In genomic region chr9:5578698-5579085, GRCh38 we compare ENCODE assay signal across 23 cellular contexts. TPM values are rescaled to one million over a fixed set of nuclear protein-coding genes. Genes with fewer than 3 reads are reported as not detected.
DNase-seq lines count a peak whose midpoint lies in the region; ATAC-seq, FAIRE-seq and TF ChIP-seq lines count a peak whose summit lies in the region.
"Had no signal": no experiment of that assay in that cellular context is flagged by ENCODE, and none has a peak within 500 bp of the region (broad histone marks: within the 10 kb centered on the region; RNA-seq: fewer than 3 reads in every experiment).

No MANE protein-coding gene starts in this region.

- peaks cover 25% of the 10 kb centered on the region for H3K36me3 Mint-ChIP-seq in activated CD4-positive, alpha-beta T cell treated with anti-CD3 and anti-CD28 coated beads, Interleukin-2, amount 10 ng/mL, durations not matched to agents 24 days and 14 days (ENCODE audit: low read depth)
- H3K36me3 Mint-ChIP-seq in activated T-helper 1 cell treated with anti-CD3 and anti-CD28 coated beads, Interleukin-12 subunit alpha, Interleukin-12 subunit beta, Interleukin-2, Interleukin-4 antibody, amounts not matched to agents 30 ng/mL and 10 ng/mL and 1 ng/mL, durations not matched to agents 14 hours and 24 hours and 36 hours (ENCODE audit: low read depth), result peaks cover 17% of the 10 kb centered on the region

- H3K4me1 Mint-ChIP-seq in activated CD4-positive, alpha-beta T cell treated with anti-CD3 and anti-CD28 coated beads, Interleukin-2, amount 10 ng/mL, durations not matched to agents 24 days and 14 days, result peaks cover 45% of the 10 kb centered on the region
- H3K4me1 Mint-ChIP-seq in activated T-helper 1 cell treated with anti-CD3 and anti-CD28 coated beads, Interleukin-12 subunit alpha, Interleukin-12 subunit beta, Interleukin-2, Interleukin-4 antibody, amounts not matched to agents 30 ng/mL and 10 ng/mL and 1 ng/mL, durations not matched to agents 14 hours and 24 hours and 36 hours (ENCODE audit: low read depth), result peaks cover 56% of the 10 kb centered on the region
- H3K4me1 Mint-ChIP-seq: endodermal cell had no signal

- TF ChIP-seq POLR2A in GM12892 (IDR thresholded peaks at IDR 0.05; ENCODE audit: low read depth, low read length), result no peak

- intact Hi-C loops in activated CD4-positive, alpha-beta T cell treated with anti-CD3 and anti-CD28 coated beads, Interleukin-2, amount 10 ng/mL, durations not matched to agents 24 days and 14 days (cut with micrococcal nuclease), result loop anchor here (1.0 kb wide), 2 partner anchors 8 to 68 kb away; partner anchors contain the start of gene PDCD1LG2
- intact Hi-C loops in activated T-helper 1 cell treated with anti-CD3 and anti-CD28 coated beads, Interleukin-12 subunit alpha, Interleukin-12 subunit beta, Interleukin-2, Interleukin-4 antibody, amounts not matched to agents 30 ng/mL and 10 ng/mL and 1 ng/mL, durations not matched to agents 14 hours and 24 hours and 36 hours (cut with micrococcal nuclease), result loop anchor here (1.0 kb wide), 3 partner anchors 8 to 131 kb away; no protein-coding TSS in a partner anchor

- H3K4me3 Mint-ChIP-seq in activated CD4-positive, alpha-beta T cell treated with anti-CD3 and anti-CD28 coated beads, Interleukin-2, amount 10 ng/mL, durations not matched to agents 24 days and 14 days, result no peak overlapping the region
- no peak overlapping the region for H3K4me3 Mint-ChIP-seq in activated T-helper 1 cell treated with anti-CD3 and anti-CD28 coated beads, Interleukin-12 subunit alpha, Interleukin-12 subunit beta, Interleukin-2, Interleukin-4 antibody, amounts not matched to agents 30 ng/mL and 10 ng/mL and 1 ng/mL, durations not matched to agents 14 hours and 24 hours and 36 hours
- H3K4me3 Mint-ChIP-seq: endodermal cell, T-cell had no signal

- H3K9me3 Mint-ChIP-seq in activated CD4-positive, alpha-beta T cell treated with anti-CD3 and anti-CD28 coated beads, Interleukin-2, amount 10 ng/mL, durations not matched to agents 24 days and 14 days, result peaks cover 3% of the 10 kb centered on the region
- peaks cover 12% of the 10 kb centered on the region for H3K9me3 Mint-ChIP-seq in activated T-helper 1 cell treated with anti-CD3 and anti-CD28 coated beads, Interleukin-12 subunit alpha, Interleukin-12 subunit beta, Interleukin-2, Interleukin-4 antibody, amounts not matched to agents 30 ng/mL and 10 ng/mL and 1 ng/mL, durations not matched to agents 14 hours and 24 hours and 36 hours
- H3K9me3 Mint-ChIP-seq: T-cell had no signal

- peak; percentile 62 for FAIRE-seq in GM12892 (lab: Jason Lieb, UNC)
- FAIRE-seq: A204.1, D721Med, K562 had no signal

- H3K27me3 Mint-ChIP-seq in activated CD4-positive, alpha-beta T cell treated with anti-CD3 and anti-CD28 coated beads, Interleukin-2, amount 10 ng/mL, durations not matched to agents 24 days and 14 days, result no peaks in the 10 kb centered on the region
- H3K27me3 Mint-ChIP-seq in activated T-helper 1 cell treated with anti-CD3 and anti-CD28 coated beads, Interleukin-12 subunit alpha, Interleukin-12 subunit beta, Interleukin-2, Interleukin-4 antibody, amounts not matched to agents 30 ng/mL and 10 ng/mL and 1 ng/mL, durations not matched to agents 14 hours and 24 hours and 36 hours (ENCODE audit: insufficient read depth), result no peaks in the 10 kb centered on the region
- H3K27me3 Mint-ChIP-seq: T-cell had no signal

- ATAC-seq in GM21528 (IDR thresholded peaks at IDR 0.05; ENCODE audit: low FRiP score, unreplicated experiment), result no peak
- ATAC-seq: K562, lower lobe of right lung, T-cell, upper lobe of right lung had no signal

- H3K27ac Mint-ChIP-seq in activated CD4-positive, alpha-beta T cell treated with anti-CD3 and anti-CD28 coated beads, Interleukin-2, amount 10 ng/mL, durations not matched to agents 24 days and 14 days, result peak overlapping the region; percentile 21
- peak overlapping the region; percentile 21 for H3K27ac Mint-ChIP-seq in activated T-helper 1 cell treated with anti-CD3 and anti-CD28 coated beads, Interleukin-12 subunit alpha, Interleukin-12 subunit beta, Interleukin-2, Interleukin-4 antibody, amounts not matched to agents 30 ng/mL and 10 ng/mL and 1 ng/mL, durations not matched to agents 14 hours and 24 hours and 36 hours
- H3K27ac Mint-ChIP-seq: endodermal cell had no signal

- DNase-seq in activated CD4-positive, alpha-beta T cell treated with anti-CD3 and anti-CD28 coated beads, Interleukin-2, amount 10 ng/mL, durations not matched to agents 24 days and 14 days, result no peak
- DNase-seq in activated CD4-positive, alpha-beta T cell treated with anti-CD3 and anti-CD28 coated beads for 4 hours, result no peak
- DNase-seq in GM12892 (ENCODE audit: insufficient read length) (no peak), glomerular visceral epithelial cell (ENCODE audit: extremely low spot score) (peak; percentile 30), UCSD-AML1 (lab: John Stamatoyannopoulos, UW; ENCODE audit: unreplicated experiment) (no peak), HPDE6-E6E7 (ENCODE audit: extremely low spot score) (no peak)
- DNase-seq in activated T-helper 1 cell treated with anti-CD3 and anti-CD28 coated beads, Interleukin-12 subunit alpha, Interleukin-12 subunit beta, Interleukin-2, Interleukin-4 antibody, amounts not matched to agents 30 ng/mL and 10 ng/mL and 1 ng/mL, durations not matched to agents 14 hours and 24 hours and 36 hours (ENCODE audit: low spot score), result no peak
- DNase-seq: activated CD4-positive, alpha-beta T cell treated with anti-CD3 and anti-CD28 coated beads, Interleukin-2, amount 50 U/mL, for 48 hours; activated naive CD4-positive, alpha-beta T cell treated with anti-CD3 and anti-CD28 coated beads, Interleukin-2, amount 50 U/mL, for 16 hours; endodermal cell; GOT3; heart right ventricle; lower lobe of right lung; MV-4-11; NCI-H1694 treated with DMSO at 0.1 percent for 48 hours; OCI-M1; stimulated activated CD4-positive, alpha-beta T cell treated with anti-CD3 and anti-CD28 coated beads, Interleukin-4, amount 100 ng/mL, for 4 hours; T-cell; upper lobe of right lung had no signal

RNA-seq across cellular contexts. Expression of gene RIC1, which starts 50.2 kb away (rescaled TPM):
- 20.2 and 20.4 TPM in 2 replicates for total RNA-seq in activated CD4-positive, alpha-beta T cell treated with anti-CD3 and anti-CD28 coated beads, Interleukin-2, amount 10 ng/mL, durations not matched to agents 24 days and 14 days
- polyA plus RNA-seq in GM12892 (2012; ENCODE audit: missing spikeins), result 16.8 TPM
- 20.9 and 22.3 TPM in 2 replicates for total RNA-seq in activated T-helper 1 cell treated with anti-CD3 and anti-CD28 coated beads, Interleukin-12 subunit alpha, Interleukin-12 subunit beta, Interleukin-2, Interleukin-4 antibody, amounts not matched to agents 30 ng/mL and 10 ng/mL and 1 ng/mL, durations not matched to agents 14 hours and 24 hours and 36 hours
